Comparison of ENCODE assay signal across 24 cellular contexts in genomic region chr3:102378216-102378615, GRCh38. TPM values are rescaled to one million over a fixed set of nuclear protein-coding genes. Genes with fewer than 3 reads are reported as not detected.
"Had no signal": no experiment of that assay in that cellular context is flagged by ENCODE, and none has a peak within 500 bp of the region (broad histone marks: within the 10 kb centered on the region; RNA-seq: fewer than 3 reads in every experiment).

No MANE protein-coding gene starts in this region.

- H3K27me3 ChIP-seq: adrenal gland, ascending aorta, brain microvascular endothelial cell, esophagus squamous epithelium, gastroesophageal sphincter had no signal

- ATAC-seq: activated T-helper 17 cell treated with anti-CD3 and anti-CD28 coated beads, Interleukin-2, amount 50 U/mL, for 72 hours; gastroesophageal sphincter; left cardiac atrium; natural killer cell treated with Interleukin-12 subunit alpha and Interleukin-12 subunit beta and Interleukin-15 and Interleukin-18, amount 100 ng/mL, for 72 hours; WTC11 had no signal

- H3K27ac ChIP-seq: adrenal gland, ascending aorta, brain microvascular endothelial cell, esophagus squamous epithelium, gastroesophageal sphincter, thoracic aorta had no signal

- H3K4me3 ChIP-seq: adrenal gland, ascending aorta, esophagus squamous epithelium, gastroesophageal sphincter, thoracic aorta had no signal

- DNase-seq: activated CD4-positive, alpha-beta T cell treated with anti-CD3 and anti-CD28 coated beads, Interleukin-2, amount 50 U/mL, for 4 hours; activated CD8-positive, alpha-beta memory T cell treated with anti-CD3 and anti-CD28 coated beads for 24 hours; activated CD8-positive, alpha-beta memory T cell treated with anti-CD3 and anti-CD28 coated beads, Interleukin-2, amount 50 U/mL, for 4 hours; activated T-cell treated with anti-CD3 and anti-CD28 coated beads, Interleukin-2, amount 50 U/mL, for 24 hours; adrenal gland; brain microvascular endothelial cell; effector memory CD4-positive, alpha-beta T cell; esophagus squamous epithelium; head of caudate nucleus; hypothalamus; left cardiac atrium; retina; stimulated activated CD4-positive, alpha-beta T cell treated with anti-CD3 and anti-CD28 coated beads, Interleukin-4, amount 100 ng/mL, for 1 hour; stimulated activated naive CD4-positive, alpha-beta T cell; T1000 had no signal

- H3K9me3 ChIP-seq: adrenal gland, ascending aorta, esophagus squamous epithelium, gastroesophageal sphincter, thoracic aorta had no signal

- H3K4me1 ChIP-seq: adrenal gland, ascending aorta, esophagus squamous epithelium, gastroesophageal sphincter had no signal

- H3K36me3 ChIP-seq: adrenal gland, ascending aorta, brain microvascular endothelial cell, esophagus squamous epithelium, gastroesophageal sphincter, thoracic aorta had no signal

RNA-seq across cellular contexts. Expression of gene ZPLD1, which starts 56.6 kb away (rescaled TPM):
- total RNA-seq: ascending aorta; dermis microvascular lymphatic vessel endothelial cell; esophagus squamous epithelium; natural killer cell treated with Interleukin-12 subunit alpha and Interleukin-12 subunit beta and Interleukin-15 and Interleukin-18, amount 100 ng/mL, for 72 hours; osteocyte; progenitor cell of endocrine pancreas; thoracic aorta; WTC11 had no signal
- polyA plus RNA-seq: adrenal gland had no signal
